In genomic region chr11:21911046-21911445, GRCh38 we compare ENCODE assay signal across 9 cellular contexts.
"Had no signal": no experiment of that assay in that cellular context is flagged by ENCODE, and none has a peak within 500 bp of the region (broad histone marks: within the 10 kb centered on the region; RNA-seq: fewer than 3 reads in every experiment).

No MANE protein-coding gene starts in this region.

- H3K4me1 ChIP-seq: HAP-1 had no signal

- ATAC-seq: GM23338, HCT116 had no signal

- H3K4me3 ChIP-seq: GM23248, GM23338, HAP-1 had no signal

- H3K36me3 ChIP-seq: HAP-1 had no signal

- H3K27ac ChIP-seq: GM23248 had no signal

- DNase-seq: GM23248, GOT3, H7, H9, HCEC 1CT, HFFc6 had no signal

- H3K9ac ChIP-seq: GM23248 had no signal

- H3K9me3 ChIP-seq: HAP-1 had no signal
